Comparison of ENCODE assay signal across 3 cellular contexts in the genomic region with DNA sequence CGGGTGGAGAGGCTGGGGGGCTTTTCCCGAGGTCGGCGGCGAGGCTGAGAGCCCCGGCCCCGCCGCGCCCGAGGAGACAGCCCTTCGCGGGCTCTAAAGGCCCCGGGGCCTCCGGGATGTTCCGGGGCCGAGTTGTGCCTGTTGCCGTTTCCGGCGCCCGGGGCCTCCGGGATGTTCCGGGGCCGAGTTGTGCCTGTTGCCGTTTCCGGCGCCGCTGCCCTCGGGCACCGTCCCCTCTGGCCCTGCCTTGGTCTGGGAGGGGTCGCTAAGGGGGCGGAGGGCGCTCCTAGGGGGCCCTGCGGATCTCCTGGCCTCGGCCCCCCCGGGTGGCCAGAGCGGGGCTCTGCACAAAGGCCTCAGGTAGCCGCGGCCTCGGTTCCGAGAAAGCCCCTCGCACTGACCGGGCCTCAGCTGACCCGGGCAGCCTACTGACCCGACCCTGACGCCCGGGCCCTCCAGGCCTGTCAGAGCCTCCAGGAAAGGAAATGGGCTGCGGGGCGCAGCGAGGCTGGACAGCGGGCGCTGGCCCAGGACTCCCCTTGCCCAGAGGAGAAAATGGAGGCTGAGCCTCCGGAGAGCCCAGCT.
TF ChIP-seq lines count a peak whose summit lies in the region.

No MANE protein-coding gene starts in this region.

TF ChIP-seq in SK-N-SH, 30 proteins besides CTCF, POLR2A, EP300 and RAD21 (continued from another document):
- TF ChIP-seq TAF1 (IDR thresholded peaks at IDR 0.05; ENCODE audit: borderline replicate concordance, low read depth, low read length): no peak
- TF ChIP-seq, protein P1, sequence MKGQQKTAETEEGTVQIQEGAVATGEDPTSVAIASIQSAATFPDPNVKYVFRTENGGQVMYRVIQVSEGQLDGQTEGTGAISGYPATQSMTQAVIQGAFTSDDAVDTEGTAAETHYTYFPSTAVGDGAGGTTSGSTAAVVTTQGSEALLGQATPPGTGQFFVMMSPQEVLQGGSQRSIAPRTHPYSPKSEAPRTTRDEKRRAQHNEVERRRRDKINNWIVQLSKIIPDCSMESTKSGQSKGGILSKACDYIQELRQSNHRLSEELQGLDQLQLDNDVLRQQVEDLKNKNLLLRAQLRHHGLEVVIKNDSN (IDR thresholded peaks at IDR 0.05; ENCODE audit: borderline replicate concordance, low read depth): no peak
- TF ChIP-seq SIN3A (IDR thresholded peaks at IDR 0.05; ENCODE audit: borderline replicate concordance, low read depth, low read length): no peak
- TF ChIP-seq EZH2phosphoT487 (IDR thresholded peaks at IDR 0.05; ENCODE audit: borderline replicate concordance, low read depth): no peak
- no peak for TF ChIP-seq NRF1 (IDR thresholded peaks at IDR 0.05; ENCODE audit: low read depth, low read length)
- no peak for TF ChIP-seq TCF12 (IDR thresholded peaks at IDR 0.05)

TF ChIP-seq in SK-N-SH treated with all-trans-retinoic acid at 6 μM for 48 hours, 23 proteins besides CTCF, POLR2A, EP300 and RAD21 (continued from another document and continues in another):
- TF ChIP-seq, protein P2, sequence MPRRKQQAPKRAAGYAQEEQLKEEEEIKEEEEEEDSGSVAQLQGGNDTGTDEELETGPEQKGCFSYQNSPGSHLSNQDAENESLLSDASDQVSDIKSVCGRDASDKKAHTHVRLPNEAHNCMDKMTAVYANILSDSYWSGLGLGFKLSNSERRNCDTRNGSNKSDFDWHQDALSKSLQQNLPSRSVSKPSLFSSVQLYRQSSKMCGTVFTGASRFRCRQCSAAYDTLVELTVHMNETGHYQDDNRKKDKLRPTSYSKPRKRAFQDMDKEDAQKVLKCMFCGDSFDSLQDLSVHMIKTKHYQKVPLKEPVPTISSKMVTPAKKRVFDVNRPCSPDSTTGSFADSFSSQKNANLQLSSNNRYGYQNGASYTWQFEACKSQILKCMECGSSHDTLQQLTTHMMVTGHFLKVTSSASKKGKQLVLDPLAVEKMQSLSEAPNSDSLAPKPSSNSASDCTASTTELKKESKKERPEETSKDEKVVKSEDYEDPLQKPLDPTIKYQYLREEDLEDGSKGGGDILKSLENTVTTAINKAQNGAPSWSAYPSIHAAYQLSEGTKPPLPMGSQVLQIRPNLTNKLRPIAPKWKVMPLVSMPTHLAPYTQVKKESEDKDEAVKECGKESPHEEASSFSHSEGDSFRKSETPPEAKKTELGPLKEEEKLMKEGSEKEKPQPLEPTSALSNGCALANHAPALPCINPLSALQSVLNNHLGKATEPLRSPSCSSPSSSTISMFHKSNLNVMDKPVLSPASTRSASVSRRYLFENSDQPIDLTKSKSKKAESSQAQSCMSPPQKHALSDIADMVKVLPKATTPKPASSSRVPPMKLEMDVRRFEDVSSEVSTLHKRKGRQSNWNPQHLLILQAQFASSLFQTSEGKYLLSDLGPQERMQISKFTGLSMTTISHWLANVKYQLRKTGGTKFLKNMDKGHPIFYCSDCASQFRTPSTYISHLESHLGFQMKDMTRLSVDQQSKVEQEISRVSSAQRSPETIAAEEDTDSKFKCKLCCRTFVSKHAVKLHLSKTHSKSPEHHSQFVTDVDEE (CRISPR knock-in tag; IDR thresholded peaks at IDR 0.05): no peak
- TF ChIP-seq, protein P3, sequence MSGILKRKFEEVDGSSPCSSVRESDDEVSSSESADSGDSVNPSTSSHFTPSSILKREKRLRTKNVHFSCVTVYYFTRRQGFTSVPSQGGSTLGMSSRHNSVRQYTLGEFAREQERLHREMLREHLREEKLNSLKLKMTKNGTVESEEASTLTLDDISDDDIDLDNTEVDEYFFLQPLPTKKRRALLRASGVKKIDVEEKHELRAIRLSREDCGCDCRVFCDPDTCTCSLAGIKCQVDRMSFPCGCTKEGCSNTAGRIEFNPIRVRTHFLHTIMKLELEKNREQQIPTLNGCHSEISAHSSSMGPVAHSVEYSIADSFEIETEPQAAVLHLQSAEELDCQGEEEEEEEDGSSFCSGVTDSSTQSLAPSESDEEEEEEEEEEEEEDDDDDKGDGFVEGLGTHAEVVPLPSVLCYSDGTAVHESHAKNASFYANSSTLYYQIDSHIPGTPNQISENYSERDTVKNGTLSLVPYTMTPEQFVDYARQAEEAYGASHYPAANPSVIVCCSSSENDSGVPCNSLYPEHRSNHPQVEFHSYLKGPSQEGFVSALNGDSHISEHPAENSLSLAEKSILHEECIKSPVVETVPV (CRISPR knock-in tag; IDR thresholded peaks at IDR 0.05): no peak
- TF ChIP-seq TCF4 (CRISPR knock-in tag; IDR thresholded peaks at IDR 0.05; ENCODE audit: borderline replicate concordance) (no peak), OSR1 (CRISPR knock-in tag; IDR thresholded peaks at IDR 0.05) (no peak), PPARA (CRISPR knock-in tag; IDR thresholded peaks at IDR 0.05; ENCODE audit: borderline replicate concordance) (no peak), CSDC2 (CRISPR knock-in tag; IDR thresholded peaks at IDR 0.05) (no peak), ZNF70 (CRISPR knock-in tag; IDR thresholded peaks at IDR 0.05) (no peak), ISL1 (CRISPR knock-in tag; IDR thresholded peaks at IDR 0.05) (no peak), RARB (CRISPR knock-in tag; IDR thresholded peaks at IDR 0.05) (no peak), ARNTL (CRISPR knock-in tag; IDR thresholded peaks at IDR 0.05; ENCODE audit: borderline replicate concordance, low read depth) (no peak)
- TF ChIP-seq, protein P4, sequence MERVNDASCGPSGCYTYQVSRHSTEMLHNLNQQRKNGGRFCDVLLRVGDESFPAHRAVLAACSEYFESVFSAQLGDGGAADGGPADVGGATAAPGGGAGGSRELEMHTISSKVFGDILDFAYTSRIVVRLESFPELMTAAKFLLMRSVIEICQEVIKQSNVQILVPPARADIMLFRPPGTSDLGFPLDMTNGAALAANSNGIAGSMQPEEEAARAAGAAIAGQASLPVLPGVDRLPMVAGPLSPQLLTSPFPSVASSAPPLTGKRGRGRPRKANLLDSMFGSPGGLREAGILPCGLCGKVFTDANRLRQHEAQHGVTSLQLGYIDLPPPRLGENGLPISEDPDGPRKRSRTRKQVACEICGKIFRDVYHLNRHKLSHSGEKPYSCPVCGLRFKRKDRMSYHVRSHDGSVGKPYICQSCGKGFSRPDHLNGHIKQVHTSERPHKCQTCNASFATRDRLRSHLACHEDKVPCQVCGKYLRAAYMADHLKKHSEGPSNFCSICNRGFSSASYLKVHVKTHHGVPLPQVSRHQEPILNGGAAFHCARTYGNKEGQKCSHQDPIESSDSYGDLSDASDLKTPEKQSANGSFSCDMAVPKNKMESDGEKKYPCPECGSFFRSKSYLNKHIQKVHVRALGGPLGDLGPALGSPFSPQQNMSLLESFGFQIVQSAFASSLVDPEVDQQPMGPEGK (CRISPR knock-in tag; IDR thresholded peaks at IDR 0.05; ENCODE audit: borderline replicate concordance): no peak
- TF ChIP-seq, protein P5, sequence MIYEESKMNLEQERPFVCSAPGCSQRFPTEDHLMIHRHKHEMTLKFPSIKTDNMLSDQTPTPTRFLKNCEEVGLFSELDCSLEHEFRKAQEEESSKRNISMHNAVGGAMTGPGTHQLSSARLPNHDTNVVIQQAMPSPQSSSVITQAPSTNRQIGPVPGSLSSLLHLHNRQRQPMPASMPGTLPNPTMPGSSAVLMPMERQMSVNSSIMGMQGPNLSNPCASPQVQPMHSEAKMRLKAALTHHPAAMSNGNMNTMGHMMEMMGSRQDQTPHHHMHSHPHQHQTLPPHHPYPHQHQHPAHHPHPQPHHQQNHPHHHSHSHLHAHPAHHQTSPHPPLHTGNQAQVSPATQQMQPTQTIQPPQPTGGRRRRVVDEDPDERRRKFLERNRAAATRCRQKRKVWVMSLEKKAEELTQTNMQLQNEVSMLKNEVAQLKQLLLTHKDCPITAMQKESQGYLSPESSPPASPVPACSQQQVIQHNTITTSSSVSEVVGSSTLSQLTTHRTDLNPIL (CRISPR knock-in tag; IDR thresholded peaks at IDR 0.05; ENCODE audit: low read depth): no peak

TF ChIP-seq in WTC11, 78 proteins besides CTCF, POLR2A, EP300 and RAD21 (continued from another document):
- TF ChIP-seq, protein P6, sequence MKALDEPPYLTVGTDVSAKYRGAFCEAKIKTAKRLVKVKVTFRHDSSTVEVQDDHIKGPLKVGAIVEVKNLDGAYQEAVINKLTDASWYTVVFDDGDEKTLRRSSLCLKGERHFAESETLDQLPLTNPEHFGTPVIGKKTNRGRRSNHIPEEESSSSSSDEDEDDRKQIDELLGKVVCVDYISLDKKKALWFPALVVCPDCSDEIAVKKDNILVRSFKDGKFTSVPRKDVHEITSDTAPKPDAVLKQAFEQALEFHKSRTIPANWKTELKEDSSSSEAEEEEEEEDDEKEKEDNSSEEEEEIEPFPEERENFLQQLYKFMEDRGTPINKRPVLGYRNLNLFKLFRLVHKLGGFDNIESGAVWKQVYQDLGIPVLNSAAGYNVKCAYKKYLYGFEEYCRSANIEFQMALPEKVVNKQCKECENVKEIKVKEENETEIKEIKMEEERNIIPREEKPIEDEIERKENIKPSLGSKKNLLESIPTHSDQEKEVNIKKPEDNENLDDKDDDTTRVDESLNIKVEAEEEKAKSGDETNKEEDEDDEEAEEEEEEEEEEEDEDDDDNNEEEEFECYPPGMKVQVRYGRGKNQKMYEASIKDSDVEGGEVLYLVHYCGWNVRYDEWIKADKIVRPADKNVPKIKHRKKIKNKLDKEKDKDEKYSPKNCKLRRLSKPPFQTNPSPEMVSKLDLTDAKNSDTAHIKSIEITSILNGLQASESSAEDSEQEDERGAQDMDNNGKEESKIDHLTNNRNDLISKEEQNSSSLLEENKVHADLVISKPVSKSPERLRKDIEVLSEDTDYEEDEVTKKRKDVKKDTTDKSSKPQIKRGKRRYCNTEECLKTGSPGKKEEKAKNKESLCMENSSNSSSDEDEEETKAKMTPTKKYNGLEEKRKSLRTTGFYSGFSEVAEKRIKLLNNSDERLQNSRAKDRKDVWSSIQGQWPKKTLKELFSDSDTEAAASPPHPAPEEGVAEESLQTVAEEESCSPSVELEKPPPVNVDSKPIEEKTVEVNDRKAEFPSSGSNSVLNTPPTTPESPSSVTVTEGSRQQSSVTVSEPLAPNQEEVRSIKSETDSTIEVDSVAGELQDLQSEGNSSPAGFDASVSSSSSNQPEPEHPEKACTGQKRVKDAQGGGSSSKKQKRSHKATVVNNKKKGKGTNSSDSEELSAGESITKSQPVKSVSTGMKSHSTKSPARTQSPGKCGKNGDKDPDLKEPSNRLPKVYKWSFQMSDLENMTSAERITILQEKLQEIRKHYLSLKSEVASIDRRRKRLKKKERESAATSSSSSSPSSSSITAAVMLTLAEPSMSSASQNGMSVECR (CRISPR knock-in tag; IDR thresholded peaks at IDR 0.05; ENCODE audit: borderline replicate concordance): 0 out of 2 replicates have a peak, but pooled peaks have one; percentile 21
- TF ChIP-seq ZNF423 (CRISPR knock-in tag; IDR thresholded peaks at IDR 0.05): no peak
